In genomic region chr2:39124000-39124769, GRCh38 we compare ENCODE assay signal across 1 cellular context.
TF ChIP-seq lines count a peak whose summit lies in the region.

No MANE protein-coding gene starts in this region.

TF ChIP-seq in HEK293, 187 proteins besides CTCF, POLR2A, EP300 and RAD21 (continued from another document and continues in another):
- TF ChIP-seq ZBTB26 (tag by site-specific recombination; optimal IDR thresholded peaks at IDR 0.05) (peak; percentile 80), ZNF280C (tag by site-specific recombination; IDR thresholded peaks at IDR 0.05) (no peak), ZNF121 (tag by site-specific recombination; IDR thresholded peaks at IDR 0.05) (no peak), ZNF518A (tag by site-specific recombination; conservative IDR thresholded peaks at IDR 0.05; ENCODE audit: low read depth) (peak; percentile 85), ZSCAN4 (tag by site-specific recombination; IDR thresholded peaks at IDR 0.05) (no peak), ZNF18 (tag by site-specific recombination; IDR thresholded peaks at IDR 0.05) (no peak), ZNF138 (tag by site-specific recombination; IDR thresholded peaks at IDR 0.05; ENCODE audit: borderline replicate concordance) (no peak), ZNF768 (tag by site-specific recombination; IDR thresholded peaks at IDR 0.05) (no peak), ZNF692 (tag by site-specific recombination; IDR thresholded peaks at IDR 0.05) (peak; percentile 31; the same call in 1 of the 2 replicates), KLF17 (tag by site-specific recombination; IDR thresholded peaks at IDR 0.05) (no peak), ZNF423 (tag by site-specific recombination; IDR thresholded peaks at IDR 0.05) (no peak), ZNF561 (tag by site-specific recombination; IDR thresholded peaks at IDR 0.05; ENCODE audit: borderline replicate concordance) (peak; percentile 89), ZNF558 (tag by site-specific recombination; IDR thresholded peaks at IDR 0.05) (no peak), ZNF624 (tag by site-specific recombination; IDR thresholded peaks at IDR 0.05) (no peak), ZNF354C (tag by site-specific recombination; IDR thresholded peaks at IDR 0.05; ENCODE audit: borderline replicate concordance, low read depth) (no peak), YY2 (tag by site-specific recombination; IDR thresholded peaks at IDR 0.05) (no peak), ZNF76 (tag by site-specific recombination; IDR thresholded peaks at IDR 0.05; ENCODE audit: borderline replicate concordance, low read depth) (no peak), AEBP2 (tag by site-specific recombination; IDR thresholded peaks at IDR 0.05; ENCODE audit: borderline replicate concordance) (no peak), ZNF707 (tag by site-specific recombination; IDR thresholded peaks at IDR 0.05) (no peak), ZBTB6 (tag by site-specific recombination; IDR thresholded peaks at IDR 0.05) (no peak), OSR2 (tag by site-specific recombination; IDR thresholded peaks at IDR 0.05) (no peak), ZNF341 (tag by site-specific recombination; IDR thresholded peaks at IDR 0.05; ENCODE audit: low read depth) (no peak; the same call in none of the 2 replicates), ZNF530 (tag by site-specific recombination; IDR thresholded peaks at IDR 0.05; ENCODE audit: low read depth) (no peak), ZNF416 (tag by site-specific recombination; IDR thresholded peaks at IDR 0.05) (no peak), ZNF510 (tag by site-specific recombination; IDR thresholded peaks at IDR 0.05; ENCODE audit: insufficient replicate concordance) (no peak), ZNF23 (tag by site-specific recombination; IDR thresholded peaks at IDR 0.05; ENCODE audit: borderline replicate concordance) (no peak), GLI2 (tag by site-specific recombination; IDR thresholded peaks at IDR 0.05; ENCODE audit: borderline replicate concordance, low read depth) (no peak), ZNF19 (tag by site-specific recombination; IDR thresholded peaks at IDR 0.05; ENCODE audit: low read depth) (no peak), ZFP41 (tag by site-specific recombination; IDR thresholded peaks at IDR 0.05; ENCODE audit: borderline replicate concordance) (no peak), TRIM28 (IDR thresholded peaks at IDR 0.05; ENCODE audit: borderline replicate concordance, low read length) (no peak), ZBTB21 (tag by site-specific recombination; IDR thresholded peaks at IDR 0.05) (peak; percentile 69), ZEB2 (tag by site-specific recombination; IDR thresholded peaks at IDR 0.05) (peak; percentile 82), ZNF2 (tag by site-specific recombination; IDR thresholded peaks at IDR 0.05) (no peak), IKZF3 (tag by site-specific recombination; IDR thresholded peaks at IDR 0.05) (no peak), ZNF544 (tag by site-specific recombination; IDR thresholded peaks at IDR 0.05) (no peak), ZNF791 (tag by site-specific recombination; IDR thresholded peaks at IDR 0.05) (no peak), BCL6B (tag by site-specific recombination; IDR thresholded peaks at IDR 0.05) (no peak), GLIS1 (tag by site-specific recombination; IDR thresholded peaks at IDR 0.05) (peak; percentile 66), ZFP69B (tag by site-specific recombination; IDR thresholded peaks at IDR 0.05) (no peak), ZNF785 (tag by site-specific recombination; IDR thresholded peaks at IDR 0.05) (no peak), ZNF175 (tag by site-specific recombination; IDR thresholded peaks at IDR 0.05) (no peak)
